Comparison of ENCODE assay signal across 8 cellular contexts in genomic region chr6:26195376-26195923, GRCh38.
A peak's percentile ranks its signal among the peaks of the same experiment; 100 is the strongest.
DNase-seq lines count a peak whose midpoint lies in the region; ATAC-seq and TF ChIP-seq lines count a peak whose summit lies in the region.

No MANE protein-coding gene starts in this region.

- ATAC-seq in activated CD8-positive, alpha-beta T cell treated with anti-CD3 and anti-CD28 coated beads for 36 hours, result peak; percentile 45

- H3K27me3 ChIP-seq in liver (ENCODE audit: control insufficient read depth in 4 of 4, insufficient read depth in 4 of 4, low read length in 3 of 4), result no peaks in the 10 kb centered on the region

- H3K27me3 Mint-ChIP-seq in activated CD8-positive, alpha-beta T cell treated with anti-CD3 and anti-CD28 coated beads for 36 hours, result no peaks in the 10 kb centered on the region

- H3K4me1 Mint-ChIP-seq in activated CD8-positive, alpha-beta T cell treated with anti-CD3 and anti-CD28 coated beads for 36 hours (ENCODE audit: low read depth), result peaks cover 22% of the 10 kb centered on the region

- no peaks in the 10 kb centered on the region for H3K9me3 Mint-ChIP-seq in activated CD8-positive, alpha-beta T cell treated with anti-CD3 and anti-CD28 coated beads for 36 hours

- peaks cover 3 to 42% (median 11%) of the 10 kb centered on the region in 4 donors for H3K4me1 ChIP-seq in liver (ENCODE audit: control insufficient read depth in 4 of 4, insufficient read depth in 4 of 4, low read length in 3 of 4)

- H3K27ac ChIP-seq in liver (ENCODE audit: low read depth in 1 of 2, low read length in 2 of 2), result peak overlapping the region; percentile 81 to 90

- H3K4me3 Mint-ChIP-seq in activated CD8-positive, alpha-beta T cell treated with anti-CD3 and anti-CD28 coated beads for 36 hours, result peak overlapping the region; percentile 96

- H3K9me3 ChIP-seq in liver (ENCODE audit: control insufficient read depth in 4 of 4, low read length in 3 of 4), result no peaks in the 10 kb centered on the region

- no peak for TF ChIP-seq CTCF in HFF-Myc (IDR thresholded peaks at IDR 0.05; ENCODE audit: low read depth, low read length, missing control alignments)
- TF ChIP-seq CTCF in activated CD8-positive, alpha-beta T cell treated with anti-CD3 and anti-CD28 coated beads for 36 hours (IDR thresholded peaks at IDR 0.05), result no peak
- TF ChIP-seq CTCF in liver (IDR thresholded peaks at IDR 0.05; ENCODE audit: low read depth, low read length, missing input control), result no peak

- no peak for TF ChIP-seq RAD21 in liver (IDR thresholded peaks at IDR 0.05)

- WGBS in liver, result 16% methylated on average over 23 of the region's 23 CpGs

- H3K9ac ChIP-seq in liver (ENCODE audit: low read depth in 1 of 2, low read length in 2 of 2), result peak overlapping the region; percentile 47 to 96

- H3K27ac Mint-ChIP-seq in activated CD8-positive, alpha-beta T cell treated with anti-CD3 and anti-CD28 coated beads for 36 hours, result peak overlapping the region; percentile 96

- DNase-seq in DMS53 treated with DMSO at 0.1 percent for 48 hours (lab: John Stamatoyannopoulos, UW; ENCODE audit: unreplicated experiment), result peak; percentile 85
- peak; percentile 88 for DNase-seq in HFF-Myc (ENCODE audit: extremely low read depth, low read depth)
- peak; percentile 79 to 89 for DNase-seq in NCI-H526 (lab: John Stamatoyannopoulos, UW)
- DNase-seq in activated CD8-positive, alpha-beta T cell treated with anti-CD3 and anti-CD28 coated beads for 36 hours, result peak; percentile 93
- DNase-seq in ecto neural progenitor cell (ENCODE audit: low spot score), result peak; percentile 84
- peak; percentile 72 to 85 for DNase-seq in stimulated activated CD4-positive, alpha-beta T cell treated with anti-CD3 and anti-CD28 coated beads, Interleukin-4, amount 100 ng/mL, for 4 hours
- DNase-seq in NCI-H1092 (lab: John Stamatoyannopoulos, UW), result no peak

- POLR2A ChIA-PET in activated CD8-positive, alpha-beta T cell treated with anti-CD3 and anti-CD28 coated beads for 36 hours (lab: Charles Lee), result interaction anchor here (0.6 to 20.3 kb wide), 26 partner anchors 9 to 1699 kb away, joined by 3 to 883 read pairs (median 37); a partner anchor contains a TSS

- CTCF ChIA-PET in activated CD8-positive, alpha-beta T cell treated with anti-CD3 and anti-CD28 coated beads for 36 hours (lab: Charles Lee), result interaction anchor here (1.1 to 2.5 kb wide), 3 partner anchors 20 to 22 kb away, joined by 3 to 9 read pairs (median 4); a partner anchor contains a TSS

- H3K4me3 ChIP-seq in HFF-Myc (replicated peaks; ENCODE audit: low read depth, low read length) (peak overlapping the region; percentile 77), liver (ENCODE audit: low read depth in 1 of 3, low read length in 3 of 3) (peak overlapping the region; percentile 52 to 59 (median 53))

- peaks cover 21% of the 10 kb centered on the region for H3K36me3 Mint-ChIP-seq in activated CD8-positive, alpha-beta T cell treated with anti-CD3 and anti-CD28 coated beads for 36 hours (ENCODE audit: low read depth)

- H3K36me3 ChIP-seq in liver (ENCODE audit: control insufficient read depth in 4 of 4, insufficient read depth in 3 of 4, low read depth in 1 of 4, low read length in 3 of 4), result no peaks in the 10 kb centered on the region

- intact Hi-C loops in activated CD8-positive, alpha-beta T cell treated with anti-CD3 and anti-CD28 coated beads for 36 hours (cut with micrococcal nuclease), result loop anchor here (5.0 to 10.0 kb wide), 5 partner anchors 37 to 163 kb away; a partner anchor contains a TSS

TF ChIP-seq in liver, 16 proteins besides CTCF, POLR2A, EP300 and RAD21:
- TF ChIP-seq YY1 (IDR thresholded peaks at IDR 0.05), result peak; percentile 26
- peak in 1 of 2 donors; percentile 14 for TF ChIP-seq RXRA (IDR thresholded peaks at IDR 0.05)
- TF ChIP-seq SP1 (IDR thresholded peaks at IDR 0.05), result peak; percentile 41
- TF ChIP-seq, protein P1, sequence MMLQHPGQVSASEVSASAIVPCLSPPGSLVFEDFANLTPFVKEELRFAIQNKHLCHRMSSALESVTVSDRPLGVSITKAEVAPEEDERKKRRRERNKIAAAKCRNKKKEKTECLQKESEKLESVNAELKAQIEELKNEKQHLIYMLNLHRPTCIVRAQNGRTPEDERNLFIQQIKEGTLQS (IDR thresholded peaks at IDR 0.05), result no peak
TF ChIP-seq in liver: peak in this region for 3.
